ENCODE assay signal across 18 cellular contexts in genomic region chr1:1091344-1092148, GRCh38. TPM values are rescaled to one million over a fixed set of nuclear protein-coding genes. Genes with fewer than 3 reads are reported as not detected.
A peak's percentile ranks its signal among the peaks of the same experiment; 100 is the strongest.
DNase-seq lines count a peak whose midpoint lies in the region; ATAC-seq and TF ChIP-seq lines count a peak whose summit lies in the region.
"Had no signal": no experiment of that assay in that cellular context is flagged by ENCODE, and none has a peak within 500 bp of the region (broad histone marks: within the 10 kb centered on the region; RNA-seq: fewer than 3 reads in every experiment).

No MANE protein-coding gene starts in this region.

- POLR2A ChIA-PET in Panc1 (lab: Charles Lee) = interaction anchor here (0.6 kb wide), 1 partner anchor 12 kb away, joined by 3 read pairs; no protein-coding TSS in a partner anchor

- H3K27ac Mint-ChIP-seq in type B pancreatic cell = no peak overlapping the region

- H3K4me1 Mint-ChIP-seq in type B pancreatic cell (ENCODE audit: unreplicated experiment) = no peaks in the 10 kb centered on the region

- H3K4me3 Mint-ChIP-seq in type B pancreatic cell = no peak overlapping the region

- no peaks in the 10 kb centered on the region for H3K9me3 Mint-ChIP-seq in type B pancreatic cell

- no peak overlapping the region for H3K27ac ChIP-seq in Panc1 (ENCODE audit: low read length)
- no peak overlapping the region for H3K27ac ChIP-seq in hepatocyte
- H3K27ac ChIP-seq: esophagus muscularis mucosa, neutrophil, skin epidermis had no signal

- CTCF ChIA-PET in Panc1 (lab: Charles Lee) = no interaction called here

- no peaks in the 10 kb centered on the region for H3K27me3 Mint-ChIP-seq in type B pancreatic cell

- no peaks in the 10 kb centered on the region for H3K9me3 ChIP-seq in Panc1 (ENCODE audit: control insufficient read depth, insufficient read depth, low read depth, low read length)
- H3K9me3 ChIP-seq in hepatocyte (ENCODE audit: low read depth) = no peaks in the 10 kb centered on the region
- H3K9me3 ChIP-seq: esophagus muscularis mucosa, neutrophil had no signal

- H3K36me3 ChIP-seq in Panc1 (ENCODE audit: control insufficient read depth, insufficient read depth, low read length) (no peaks in the 10 kb centered on the region), hepatocyte (replicated peaks; ENCODE audit: insufficient read depth, low read depth) (no peaks in the 10 kb centered on the region)
- H3K36me3 ChIP-seq: neutrophil had no signal

- peaks cover 4% of the 10 kb centered on the region for H3K36me3 Mint-ChIP-seq in type B pancreatic cell

- WGBS in hepatocyte (ENCODE audit: low lambda C conversion rate, missing lambda C conversion rate) = 98% methylated on average over 20 of the region's 28 CpGs

- DNase-seq in Right ventricle myocardium superior = peak; percentile 30
- DNase-seq in Right ventricle myocardium inferior (ENCODE audit: missing footprints) = no peak
- DNase-seq in Panc1 (ENCODE audit: low read depth, low spot score) = no peak
- peak; percentile 6 for DNase-seq in hepatocyte (ENCODE audit: low spot score)
- DNase-seq in type B pancreatic cell (ENCODE audit: extremely low spot score, unreplicated experiment) = peak; percentile 60
- DNase-seq in NCI-H510A (lab: John Stamatoyannopoulos, UW) = no peak
- DNase-seq in NCI-H1417 treated with DMSO at 0.1 percent for 48 hours (lab: John Stamatoyannopoulos, UW) = no peak
- DNase-seq: anterior cingulate cortex, hypothalamus, NCI-H2029, NCI-H774, SHP77 had no signal

- in situ Hi-C loops in Panc1 (cut with HindIII; ENCODE audit: low pct_unique_long_range_greater_than_20kb, low sequenced_read_pairs) = no loop called here

- intact Hi-C loops in Right ventricle myocardium superior (cut with DNase I) (no loop called here), Right ventricle myocardium inferior (cut with DNase I) (no loop called here), Panc1 (cut with micrococcal nuclease; ENCODE audit: unreplicated experiment) (no loop called here)

- no peaks in the 10 kb centered on the region for H3K9me2 ChIP-seq in hepatocyte (replicated peaks; ENCODE audit: insufficient read depth)

- no peak overlapping the region for H3K4me2 ChIP-seq in hepatocyte

- H4K20me1 ChIP-seq in hepatocyte (ENCODE audit: insufficient read depth, poor library complexity, severe bottlenecking) = no peaks in the 10 kb centered on the region

- no peaks in the 10 kb centered on the region for H3K4me1 ChIP-seq in Panc1 (ENCODE audit: control insufficient read depth, insufficient read depth, low read length)
- no peaks in the 10 kb centered on the region for H3K4me1 ChIP-seq in hepatocyte (ENCODE audit: insufficient read depth)
- H3K4me1 ChIP-seq: esophagus muscularis mucosa had no signal

- H3K79me2 ChIP-seq in hepatocyte = no peaks in the 10 kb centered on the region

- ATAC-seq in Right ventricle myocardium superior (ENCODE audit: poor library complexity) = no peak
- ATAC-seq in Right ventricle myocardium inferior = no peak
- peak; percentile 17; the same call in 1 of the 2 replicates for ATAC-seq in Panc1
- ATAC-seq in HG03354 (IDR thresholded peaks at IDR 0.05; ENCODE audit: poor library complexity, severe bottlenecking, unreplicated experiment) = no peak

- no peak overlapping the region for H3K4me3 ChIP-seq in Panc1 (ENCODE audit: low read depth in 2 of 2, low read length in 2 of 2)
- no peak overlapping the region for H3K4me3 ChIP-seq in hepatocyte
- H3K4me3 ChIP-seq: esophagus muscularis mucosa, skin epidermis had no signal

- no TSS peak for BruUV-seq in Panc1 (replicated peaks; lab: Mats Ljungman, UMichigan)

- no peak for TF ChIP-seq CTCF in Panc1 (IDR thresholded peaks at IDR 0.05)
- TF ChIP-seq CTCF in hepatocyte (IDR thresholded peaks at IDR 0.05; ENCODE audit: poor library complexity) = no peak
- TF ChIP-seq CTCF in type B pancreatic cell (conservative IDR thresholded peaks at IDR 0.05) = no peak

- H3K27me3 ChIP-seq in Panc1 (ENCODE audit: control insufficient read depth, insufficient read depth, low read length) (no peaks in the 10 kb centered on the region), hepatocyte (no peaks in the 10 kb centered on the region)
- H3K27me3 ChIP-seq: esophagus muscularis mucosa, neutrophil had no signal

- H2AFZ ChIP-seq in hepatocyte = no peak overlapping the region

RNA-seq across cellular contexts. Expression of gene RNF223, which starts 17.4 kb away (rescaled TPM):
- total RNA-seq in Right ventricle myocardium superior = not detected
- not detected for total RNA-seq in Right ventricle myocardium inferior
- 0.08 TPM for total RNA-seq in Panc1 (2021; ENCODE audit: unreplicated experiment)
- not detected for polyA plus RNA-seq in Panc1 (2012; ENCODE audit: insufficient read length)
- total RNA-seq in hepatocyte = 0.08 and 0.43 TPM in 2 replicates
- 0.88 and 2.6 TPM in 2 replicates for polyA plus RNA-seq in hepatocyte
- total RNA-seq in type B pancreatic cell (ENCODE audit: low replicate concordance) = 1.2 and 2.5 TPM in 2 replicates
- total RNA-seq: esophagus muscularis mucosa, lung microvascular endothelial cell, subcutaneous adipose tissue had no signal

RNA-seq across cellular contexts. Expression of gene C1orf159, which starts 24.3 kb away (rescaled TPM):
- total RNA-seq in Right ventricle myocardium superior = 2.4 TPM
- 2.9 TPM for total RNA-seq in Right ventricle myocardium inferior
- 28.8 TPM for total RNA-seq in Panc1 (2021; ENCODE audit: unreplicated experiment)
- polyA plus RNA-seq in Panc1 (2012; ENCODE audit: insufficient read length) = 25.8 TPM
- 7.1 and 9.2 TPM in 2 replicates for total RNA-seq in hepatocyte
- polyA plus RNA-seq in hepatocyte = 21.7 and 25.1 TPM in 2 replicates
- 20.0 and 21.2 TPM in 2 replicates for total RNA-seq in type B pancreatic cell (ENCODE audit: low replicate concordance)

Comparison
In these comparisons a context has a peak if more than half of its experiments do, and no peak if none do; other contexts are left out.
1. DNase-seq: peak in Right ventricle myocardium superior (single experiment), hepatocyte (single experiment) and type B pancreatic cell (single experiment); none in Right ventricle myocardium inferior (single experiment), Panc1 (single experiment), NCI-H510A (single experiment) and NCI-H1417 treated with DMSO at 0.1 percent for 48 hours (single experiment).